In the genomic region with DNA sequence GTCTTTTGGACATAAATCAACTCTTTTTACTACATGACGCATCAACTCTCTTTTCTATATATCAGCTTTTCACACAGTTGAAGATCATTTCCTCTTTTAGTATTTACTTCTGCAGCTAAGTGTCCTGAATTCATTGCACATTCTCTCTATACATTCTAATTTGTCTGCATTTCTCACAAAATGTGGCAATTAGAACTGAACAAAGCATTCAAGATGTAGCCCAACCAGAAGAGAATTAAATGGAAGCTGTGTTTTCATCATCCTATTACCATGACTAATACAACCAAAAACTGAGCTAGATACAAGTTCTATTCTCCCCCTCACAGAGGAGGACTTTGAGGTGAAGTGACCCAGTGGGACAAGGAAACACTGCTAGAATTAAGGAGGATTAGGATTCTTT, we compare ENCODE assay signal across 17 cellular contexts.
"Had no signal": no experiment of that assay in that cellular context is flagged by ENCODE, and none has a peak within 500 bp of the region (broad histone marks: within the 10 kb centered on the region; RNA-seq: fewer than 3 reads in every experiment).

No MANE protein-coding gene starts in this region.

- DNase-seq: activated CD4-positive, alpha-beta T cell treated with anti-CD3 and anti-CD28 coated beads for 1 hour; activated effector memory CD4-positive, alpha-beta T cell treated with anti-CD3 and anti-CD28 coated beads, Interleukin-2, amount 50 U/mL, for 16 hours; activated naive CD4-positive, alpha-beta T cell treated with anti-CD3 and anti-CD28 coated beads, Interleukin-2, amount 50 U/mL, for 16 hours; activated T-cell treated with anti-CD3 and anti-CD28 coated beads, Interleukin-2, amount 50 U/mL, for 72 hours; effector memory CD8-positive, alpha-beta T cell; esophagus squamous epithelium; immature natural killer cell; posterior cingulate gyrus; retina; spleen; stimulated activated CD4-positive, alpha-beta T cell treated with anti-CD3 and anti-CD28 coated beads, Interleukin-4, amount 100 ng/mL, for 4 hours; T-cell; T-helper 9 cell; thyroid gland had no signal

- H3K27ac ChIP-seq: spleen, VCaP had no signal

- ATAC-seq: activated T-cell treated with anti-CD3 and anti-CD28 coated beads, Interleukin-2, amount 50 U/mL, for 72 hours; effector memory CD8-positive, alpha-beta T cell; natural killer cell treated with Interleukin-12 subunit alpha and Interleukin-12 subunit beta and Interleukin-15 and Interleukin-18, amount 100 ng/mL, for 72 hours; stimulated activated memory B cell treated with anti-CD40 and anti-IgM and Interleukin-4, amounts not matched to agents 10 μg/mL and 1 μg/mL and 100 μg/mL, for 72 hours; T-cell had no signal
